ENCODE assay signal across 8 cellular contexts in the genomic region with DNA sequence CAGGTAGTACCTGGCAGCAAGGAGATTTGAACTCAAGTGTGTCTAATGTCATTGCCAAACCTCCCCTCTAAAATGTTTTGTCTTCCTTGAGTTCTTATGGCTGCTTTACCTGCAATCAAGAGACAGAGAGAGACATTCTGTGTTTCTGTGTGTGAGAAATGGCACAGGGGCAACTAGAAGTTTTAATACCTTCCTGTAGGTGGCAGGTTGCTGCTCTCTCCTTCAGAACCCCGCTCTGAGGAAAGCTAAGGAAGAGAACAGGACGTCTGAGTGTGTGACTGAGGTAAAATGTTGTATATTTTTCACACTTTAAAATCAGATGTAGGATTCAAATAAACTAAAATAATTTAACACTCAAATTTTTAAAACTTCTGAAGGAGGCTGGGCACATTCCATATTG. TPM values are rescaled to one million over a fixed set of nuclear protein-coding genes. Genes with fewer than 3 reads are reported as not detected.
A peak's percentile ranks its signal among the peaks of the same experiment; 100 is the strongest.
DNase-seq lines count a peak whose midpoint lies in the region; ATAC-seq, FAIRE-seq and TF ChIP-seq lines count a peak whose summit lies in the region.

No MANE protein-coding gene starts in this region.

- no peaks in the 10 kb centered on the region for H3K27me3 ChIP-seq in AG04450 (ENCODE audit: control insufficient read depth, insufficient read depth, low read length)
- H3K27me3 ChIP-seq in brain microvascular endothelial cell (replicated peaks) = no peaks in the 10 kb centered on the region
- H3K27me3 ChIP-seq in HepG2 (ENCODE audit: control insufficient read depth in 1 of 2, insufficient read depth in 2 of 2, low read length in 2 of 2) = no peaks in the 10 kb centered on the region; a peak in 1 of 5 replicates

- H3K4me2 ChIP-seq in HepG2 (ENCODE audit: low read depth, low read length) = no peak overlapping the region

- H3K4me3 ChIP-seq in AG04450 (ENCODE audit: low read depth, low read length) = no peak overlapping the region
- no peak overlapping the region for H3K4me3 ChIP-seq in brain microvascular endothelial cell (ENCODE audit: low read depth, low read length)
- no peak overlapping the region for H3K4me3 ChIP-seq in HepG2 (replicated peaks in 1 of 3; ENCODE audit: insufficient read depth in 1 of 3, low read depth in 2 of 3, low read length in 3 of 3)

- no peak for TF ChIP-seq POLR2A in HepG2 (IDR thresholded peaks at IDR 0.05; ENCODE audit: insufficient read depth in 1 of 2, low read depth in 2 of 2, low read length in 2 of 2)

- FAIRE-seq in HepG2 (lab: Jason Lieb, UNC) = no peak
- FAIRE-seq in frontal cortex (lab: Jason Lieb, UNC) = no peak

- POLR2A ChIA-PET in AG04450 (lab: Yijun Ruan, JAX) (no interaction called here), HepG2 (lab: Yijun Ruan, JAX) (no interaction called here)

- TF ChIP-seq RAD21 in Ishikawa (IDR thresholded peaks at IDR 0.05; ENCODE audit: low read depth) (peak; percentile 52), HepG2 (CRISPR knock-in tag; IDR thresholded peaks at IDR 0.05) (no peak)

- intact Hi-C loops in HepG2 (cut with micrococcal nuclease; ENCODE audit: unreplicated experiment) = loop anchor here (2.0 kb wide), 1 partner anchor 60 kb away; no protein-coding TSS in a partner anchor

- CTCF ChIA-PET in AG04450 (lab: Charles Lee) (interaction anchor here (0.6 to 2.2 kb wide), 14 partner anchors 8 to 136 kb away, joined by 3 to 10 read pairs (median 4); a partner anchor contains a TSS), HepG2 (lab: Yijun Ruan, JAX; ENCODE audit: low intra/inter-chr PET ratio, low total read pairs) (interaction anchor here (1.3 kb wide), 1 partner anchor 59 kb away, joined by 4 read pairs; no protein-coding TSS in a partner anchor)

- no peaks in the 10 kb centered on the region for H4K20me1 ChIP-seq in HepG2 (ENCODE audit: insufficient read depth, low read length)

- H3K9me3 ChIP-seq in AG04450 (ENCODE audit: control insufficient read depth, insufficient read depth, low read length) (no peaks in the 10 kb centered on the region), HepG2 (ENCODE audit: low read length) (no peaks in the 10 kb centered on the region)

- TF ChIP-seq CTCF in AG04450 (IDR thresholded peaks at IDR 0.05; ENCODE audit: low read depth, low read length) (peak; percentile 60), brain microvascular endothelial cell (IDR thresholded peaks at IDR 0.05; ENCODE audit: low read depth, low read length, missing control alignments) (peak; percentile 82), HepG2 (CRISPR knock-in tag; IDR thresholded peaks at IDR 0.05) (peak; percentile 52)

- no peak overlapping the region for H3K9ac ChIP-seq in HepG2 (ENCODE audit: insufficient read depth, low read depth, low read length)

- no peak for TF ChIP-seq EP300 in Ishikawa (IDR thresholded peaks at IDR 0.05; ENCODE audit: borderline replicate concordance)
- no peak for TF ChIP-seq EP300 in HepG2 (IDR thresholded peaks at IDR 0.05; ENCODE audit: low read depth in 2 of 2, low read length in 2 of 2)
- no peak for TF ChIP-seq EP300 in HepG2 (CRISPR knock-in tag; IDR thresholded peaks at IDR 0.05; ENCODE audit: borderline replicate concordance)

- no peaks in the 10 kb centered on the region for H3K4me1 ChIP-seq in HepG2 (ENCODE audit: insufficient read depth, low read length)

- H2AFZ ChIP-seq in HepG2 (ENCODE audit: low read length) = no peak overlapping the region

- no peaks in the 10 kb centered on the region for H3K79me2 ChIP-seq in HepG2 (ENCODE audit: insufficient read depth, low read length)

- H3K36me3 ChIP-seq in brain microvascular endothelial cell (replicated peaks) (no peaks in the 10 kb centered on the region), HepG2 (replicated peaks in 1 of 2; ENCODE audit: control insufficient read depth in 1 of 2, insufficient read depth in 2 of 2, low read length in 2 of 2) (no peaks in the 10 kb centered on the region)

- H3K27ac ChIP-seq in AG04450 (ENCODE audit: low read depth, low read length) (no peak overlapping the region), brain microvascular endothelial cell (no peak overlapping the region), HepG2 (ENCODE audit: extremely low read length, insufficient read depth, low read length) (no peak overlapping the region)

- no TSS peak for BruUV-seq in HepG2 (replicated peaks; lab: Mats Ljungman, UMichigan)

- no peak for DNase-seq in AG04450 (ENCODE audit: low read depth, low spot score)
- DNase-seq in brain microvascular endothelial cell = peak; percentile 31
- DNase-seq in HepG2 (ENCODE audit: low spot score) = peak; percentile 23
- DNase-seq in amniotic stem cell (lab: John Stamatoyannopoulos, UW) = no peak
- DNase-seq in frontal cortex (ENCODE audit: low spot score in 2 of 2) = no peak
- DNase-seq in stimulated activated CD4-positive, alpha-beta T cell treated with anti-CD3 and anti-CD28 coated beads, Interleukin-2, amount 100 ng/mL, for 24 hours = no peak

- peak; percentile 72 for ATAC-seq in GM18870 (IDR thresholded peaks at IDR 0.05; ENCODE audit: unreplicated experiment)
- ATAC-seq in HepG2 = peak; percentile 93

- in situ Hi-C loops in brain microvascular endothelial cell (cut with HindIII; ENCODE audit: low pct_ligation_motif_present, low sequenced_read_pairs) = no loop called here
- in situ Hi-C loops in HepG2 (cut with HindIII; ENCODE audit: extremely low pct_ligation_motif_present, low pct_unique_long_range_greater_than_20kb) = no loop called here

- WGBS in HepG2 (ENCODE audit: low lambda C conversion rate) = 62% methylated on average over 2 of the region's 2 CpGs

TF ChIP-seq in Ishikawa, 13 proteins besides CTCF, POLR2A, EP300 and RAD21:
- TF ChIP-seq TAF1 (IDR thresholded peaks at IDR 0.05; ENCODE audit: low read depth) (no peak), TEAD4 (IDR thresholded peaks at IDR 0.05) (peak; percentile 65), FOXM1 (IDR thresholded peaks at IDR 0.05; ENCODE audit: borderline replicate concordance, low read depth) (no peak)
TF ChIP-seq in Ishikawa: peak in this region for 1.

TF ChIP-seq in HepG2, 621 proteins besides CTCF, POLR2A, EP300 and RAD21:
- TF ChIP-seq HOXA9 (CRISPR knock-in tag; IDR thresholded peaks at IDR 0.05; ENCODE audit: borderline replicate concordance) (no peak), TEAD3 (CRISPR knock-in tag; optimal IDR thresholded peaks at IDR 0.05; ENCODE audit: borderline replicate concordance) (peak; percentile 99)

RNA-seq across cellular contexts. Expression of a gene that starts 19.2 kb away (rescaled TPM):
- 15.1 and 16.4 TPM in 2 replicates for polyA plus RNA-seq in AG04450 (2011; rRNA removed)
- polyA minus RNA-seq in AG04450 (2011; rRNA and poly(A)+ RNA removed) = 19.9 and 20.6 TPM in 2 replicates
- 8.5 and 12.1 TPM in 2 replicates for total RNA-seq in HepG2 (2016; rRNA removed; fragmentation: Illumina TruSeq; extraction: Trizol)
- total RNA-seq in HepG2 (2016; cell fraction: cytosol; rRNA removed; fragmentation: Illumina TruSeq; extraction: Trizol; ENCODE audit: low read depth) = 5.6 and 5.9 TPM in 2 replicates
- total RNA-seq in HepG2 (2016; cell fraction: insoluble cytoplasmic fraction; rRNA removed; fragmentation: Illumina TruSeq; extraction: Trizol) = 7.7 and 11.2 TPM in 2 replicates
- 6.9 TPM in 2 replicates for total RNA-seq in HepG2 (2016; cell fraction: membrane; rRNA removed; fragmentation: Illumina TruSeq; extraction: Trizol)
- total RNA-seq in HepG2 (2016; cell fraction: nucleus; rRNA removed; fragmentation: Illumina TruSeq; extraction: Trizol) = 16.8 and 19.4 TPM in 2 replicates
- polyA plus RNA-seq in HepG2 (2011; rRNA removed) = 29.0 and 32.7 TPM in 2 replicates
- 12.9 and 18.6 TPM in 2 replicates for polyA plus RNA-seq in HepG2 (2011; cell fraction: cytosol; rRNA removed)
- polyA plus RNA-seq in HepG2 (2011; cell fraction: nucleus; rRNA removed) = 57.8 and 94.9 TPM in 2 replicates
- polyA plus RNA-seq in HepG2 (2012) = 8.6 and 15.0 TPM in 2 replicates
- polyA plus RNA-seq in HepG2 (2016; cell fraction: cytosol; fragmentation: Illumina TruSeq; extraction: Trizol; ENCODE audit: low read depth) = 2.9 and 4.0 TPM in 2 replicates
- 10.4 and 11.2 TPM in 2 replicates for polyA plus RNA-seq in HepG2 (2016; cell fraction: insoluble cytoplasmic fraction; fragmentation: Illumina TruSeq; extraction: Trizol; ENCODE audit: low read depth)
- polyA plus RNA-seq in HepG2 (2016; cell fraction: membrane; fragmentation: Illumina TruSeq; extraction: Trizol; ENCODE audit: low read depth) = 5.0 and 5.4 TPM in 2 replicates
- 9.2 and 13.2 TPM in 2 replicates for polyA plus RNA-seq in HepG2 (2016; cell fraction: nucleus; fragmentation: Illumina TruSeq; extraction: Trizol; ENCODE audit: insufficient read depth, low read depth)
- polyA minus RNA-seq in HepG2 (2011; rRNA and poly(A)+ RNA removed; ENCODE audit: low replicate concordance) = 11.9 and 58.5 TPM in 2 replicates
- 9.8 and 12.7 TPM in 2 replicates for polyA minus RNA-seq in HepG2 (2011; cell fraction: cytosol; rRNA and poly(A)+ RNA removed)
- 102 and 146 TPM in 2 replicates for polyA minus RNA-seq in HepG2 (2011; cell fraction: nucleus; rRNA and poly(A)+ RNA removed)
- 46.5 TPM for total RNA-seq in frontal cortex

Comparison
In these comparisons a context has a peak if more than half of its experiments do, and no peak if none do; other contexts are left out.
1. DNase-seq: peak in brain microvascular endothelial cell (single experiment) and HepG2 (single experiment); none in AG04450 (single experiment), amniotic stem cell (single experiment), frontal cortex (0 of 2) and stimulated activated CD4-positive, alpha-beta T cell treated with anti-CD3 and anti-CD28 coated beads, Interleukin-2, amount 100 ng/mL, for 24 hours (0 of 2).
2. Peak in every context shown above with its lines, with median percentiles within 50 percentile points of each other: CTCF ChIP-seq.